20 cellular contexts compared by ENCODE assay signal in the genomic region with DNA sequence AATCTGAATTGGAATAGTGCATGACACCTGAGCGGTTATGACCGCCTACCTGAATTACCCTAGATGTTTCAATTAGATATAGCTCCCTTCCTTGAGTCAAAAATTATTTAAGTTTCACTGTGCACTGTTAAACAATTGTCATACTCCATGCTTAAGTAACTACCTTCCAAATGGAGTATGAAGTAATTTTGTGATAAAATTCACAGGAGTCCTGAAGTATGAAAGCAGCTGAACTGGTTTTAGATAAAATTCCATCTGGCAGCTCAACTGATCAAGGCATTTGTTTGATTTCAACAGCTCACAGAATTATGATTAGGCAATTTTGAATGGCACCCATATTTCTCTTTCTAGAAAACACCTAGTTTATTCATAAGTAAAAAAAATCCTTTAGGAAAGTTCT. TPM values are rescaled to one million over a fixed set of nuclear protein-coding genes. Genes with fewer than 3 reads are reported as not detected.
DNase-seq lines count a peak whose midpoint lies in the region; ATAC-seq and TF ChIP-seq lines count a peak whose summit lies in the region.
"Had no signal": no experiment of that assay in that cellular context is flagged by ENCODE, and none has a peak within 500 bp of the region (broad histone marks: within the 10 kb centered on the region; RNA-seq: fewer than 3 reads in every experiment).

No MANE protein-coding gene starts in this region.

- H3K27me3 ChIP-seq in cardiac muscle cell, result no peaks in the 10 kb centered on the region
- no peaks in the 10 kb centered on the region for H3K27me3 ChIP-seq in right atrium auricular region
- no peaks in the 10 kb centered on the region for H3K27me3 ChIP-seq in gastroesophageal sphincter
- no peaks in the 10 kb centered on the region for H3K27me3 ChIP-seq in CD4-positive, alpha-beta memory T cell (ENCODE audit: insufficient read depth, low read length)
- H3K27me3 ChIP-seq: Peyer's patch had no signal

- no peak for DNase-seq in cardiac muscle cell (ENCODE audit: low read depth in 1 of 2, low spot score in 1 of 2)
- DNase-seq in right atrium auricular region (ENCODE audit: low spot score), result no peak
- DNase-seq in renal cortical epithelial cell (ENCODE audit: low read depth), result peak; percentile 38
- DNase-seq in sciatic nerve (ENCODE audit: low spot score), result no peak
- DNase-seq in activated effector memory CD4-positive, alpha-beta T cell treated with Interleukin-2 at 50 U/mL for 16 hours, result no peak
- no peak for DNase-seq in CD4-positive, alpha-beta memory T cell
- DNase-seq: 8988T; CD8-positive, alpha-beta T cell; DMS79 treated with DMSO at 0.1 percent for 48 hours; HCEC 1CT; NCI-H1417 treated with DMSO at 0.1 percent for 48 hours; NCI-H2029; NCI-H2171; NCI-H774; Peyer's patch; Right ventricle myocardium superior had no signal

- no peak for TF ChIP-seq CTCF in cardiac muscle cell (IDR thresholded peaks at IDR 0.05; ENCODE audit: low read depth, low read length)
- no peak for TF ChIP-seq CTCF in right atrium auricular region (IDR thresholded peaks at IDR 0.05)
- no peak for TF ChIP-seq CTCF in gastroesophageal sphincter (IDR thresholded peaks at IDR 0.05)

- WGBS in gastroesophageal sphincter (ENCODE audit: low coverage in 1 of 2), 2 donors, result 86 to 94% methylated on average over 2 of the region's 2 CpGs

- H3K9me3 Mint-ChIP-seq in CD4-positive, alpha-beta memory T cell, result no peaks in the 10 kb centered on the region
- no peaks in the 10 kb centered on the region for H3K9me3 Mint-ChIP-seq in stimulated activated memory B cell treated with anti-CD40 and anti-IgM and Interleukin-4, amounts not matched to agents 10 μg/mL and 1 μg/mL and 100 μg/mL, for 72 hours
- H3K9me3 Mint-ChIP-seq: CD8-positive, alpha-beta T cell had no signal

- H3K27ac ChIP-seq in cardiac muscle cell (peak overlapping the region; percentile 73), right atrium auricular region (no peak overlapping the region), gastroesophageal sphincter (no peak overlapping the region)
- no peak overlapping the region for H3K27ac ChIP-seq in CD4-positive, alpha-beta memory T cell (ENCODE audit: low read depth, low read length)
- H3K27ac ChIP-seq: HL-60, Peyer's patch had no signal

- H3K36me3 ChIP-seq in cardiac muscle cell, result peaks cover 9% of the 10 kb centered on the region
- H3K36me3 ChIP-seq in right atrium auricular region, result no peaks in the 10 kb centered on the region
- no peaks in the 10 kb centered on the region for H3K36me3 ChIP-seq in gastroesophageal sphincter
- no peaks in the 10 kb centered on the region for H3K36me3 ChIP-seq in CD4-positive, alpha-beta memory T cell (ENCODE audit: insufficient read depth, low read length)
- H3K36me3 ChIP-seq: Peyer's patch had no signal

- POLR2A ChIA-PET in CD4-positive, alpha-beta memory T cell (lab: Charles Lee; ENCODE audit: partially characterized antibody), result no interaction called here

- CTCF ChIA-PET in CD4-positive, alpha-beta memory T cell (lab: Charles Lee; ENCODE audit: partially characterized antibody), result interaction anchor here (2.0 kb wide), 1 partner anchor 8 kb away, joined by 5 read pairs; no protein-coding TSS in a partner anchor

- H3K4me3 ChIP-seq in cardiac muscle cell (no peak overlapping the region), right atrium auricular region (no peak overlapping the region), gastroesophageal sphincter (no peak overlapping the region)
- H3K4me3 ChIP-seq in CD4-positive, alpha-beta memory T cell (ENCODE audit: low read length in 2 of 2), result no peak overlapping the region
- H3K4me3 ChIP-seq: K562, Peyer's patch had no signal

- no peaks in the 10 kb centered on the region for H3K9me3 ChIP-seq in cardiac muscle cell (ENCODE audit: low read depth)
- no peaks in the 10 kb centered on the region for H3K9me3 ChIP-seq in right atrium auricular region
- H3K9me3 ChIP-seq in gastroesophageal sphincter, result no peaks in the 10 kb centered on the region
- no peaks in the 10 kb centered on the region for H3K9me3 ChIP-seq in CD4-positive, alpha-beta memory T cell (ENCODE audit: control insufficient read depth in 1 of 2, low read length in 2 of 2)
- H3K9me3 ChIP-seq: Peyer's patch had no signal

- peaks cover 51% of the 10 kb centered on the region for H3K4me1 ChIP-seq in cardiac muscle cell (ENCODE audit: low read depth)
- H3K4me1 ChIP-seq in right atrium auricular region, result peaks cover 0 to 23% of the 10 kb centered on the region in 2 donors
- H3K4me1 ChIP-seq in gastroesophageal sphincter, result peaks cover 0 to 18% (median under 1%) of the 10 kb centered on the region in 3 donors
- H3K4me1 ChIP-seq in CD4-positive, alpha-beta memory T cell (ENCODE audit: insufficient read depth, low read length), result no peaks in the 10 kb centered on the region
- H3K4me1 ChIP-seq: Peyer's patch had no signal

- H3K4me3 Mint-ChIP-seq in CD4-positive, alpha-beta memory T cell, result no peak overlapping the region
- H3K4me3 Mint-ChIP-seq in stimulated activated memory B cell treated with anti-CD40 and anti-IgM and Interleukin-4, amounts not matched to agents 10 μg/mL and 1 μg/mL and 100 μg/mL, for 72 hours, result no peak overlapping the region
- H3K4me3 Mint-ChIP-seq: CD8-positive, alpha-beta T cell had no signal

- H3K27me3 Mint-ChIP-seq in CD4-positive, alpha-beta memory T cell, result peaks cover 0 to 1% of the 10 kb centered on the region in 2 donors
- no peaks in the 10 kb centered on the region for H3K27me3 Mint-ChIP-seq in stimulated activated memory B cell treated with anti-CD40 and anti-IgM and Interleukin-4, amounts not matched to agents 10 μg/mL and 1 μg/mL and 100 μg/mL, for 72 hours

- no peak for TF ChIP-seq POLR2A in gastroesophageal sphincter (IDR thresholded peaks at IDR 0.05)

- no peaks in the 10 kb centered on the region for H3K36me3 Mint-ChIP-seq in CD4-positive, alpha-beta memory T cell
- H3K36me3 Mint-ChIP-seq in stimulated activated memory B cell treated with anti-CD40 and anti-IgM and Interleukin-4, amounts not matched to agents 10 μg/mL and 1 μg/mL and 100 μg/mL, for 72 hours, result no peaks in the 10 kb centered on the region
- H3K36me3 Mint-ChIP-seq: CD8-positive, alpha-beta T cell had no signal

- H3K4me1 Mint-ChIP-seq in CD4-positive, alpha-beta memory T cell, result no peaks in the 10 kb centered on the region
- H3K4me1 Mint-ChIP-seq in stimulated activated memory B cell treated with anti-CD40 and anti-IgM and Interleukin-4, amounts not matched to agents 10 μg/mL and 1 μg/mL and 100 μg/mL, for 72 hours, result peaks cover 3% of the 10 kb centered on the region

- no peak for TF ChIP-seq EP300 in gastroesophageal sphincter (IDR thresholded peaks at IDR 0.05)

- intact Hi-C loops in sciatic nerve (cut with DNase I), result no loop called here
- intact Hi-C loops in CD4-positive, alpha-beta memory T cell (cut with micrococcal nuclease), result no loop called here

- H3K27ac Mint-ChIP-seq in CD4-positive, alpha-beta memory T cell, result no peak overlapping the region
- no peak overlapping the region for H3K27ac Mint-ChIP-seq in stimulated activated memory B cell treated with anti-CD40 and anti-IgM and Interleukin-4, amounts not matched to agents 10 μg/mL and 1 μg/mL and 100 μg/mL, for 72 hours
- H3K27ac Mint-ChIP-seq: CD8-positive, alpha-beta T cell had no signal

- ATAC-seq in gastroesophageal sphincter (peak; percentile 16), sciatic nerve (no peak)
- no peak for ATAC-seq in stimulated activated memory B cell treated with anti-CD40 and anti-IgM and Interleukin-4, amounts not matched to agents 10 μg/mL and 1 μg/mL and 100 μg/mL, for 72 hours
- ATAC-seq: CD8-positive, alpha-beta T cell; K562 had no signal

RNA-seq across cellular contexts. Expression of gene PRICKLE1, which starts 19.5 kb away (rescaled TPM):
- total RNA-seq in cardiac muscle cell, result 58.8 and 71.4 TPM in 2 replicates
- 105 and 121 TPM in 2 replicates for polyA plus RNA-seq in cardiac muscle cell
- total RNA-seq in right atrium auricular region, result 10 to 100 TPM in 1 of 2 donors, 1 to 10 TPM in 1; 7.6 to 19.7 TPM
- total RNA-seq in gastroesophageal sphincter, result 10 to 100 TPM in 3 of 4 donors, 1 to 10 TPM in 1; 8.3 to 30.0 (median 23.3) TPM
- 11.6 and 130 TPM in 2 replicates for total RNA-seq in renal cortical epithelial cell
- 100 TPM for total RNA-seq in sciatic nerve
- total RNA-seq in CD4-positive, alpha-beta memory T cell, result not detected
- polyA plus RNA-seq in CD4-positive, alpha-beta memory T cell, result not detected

Comparison
In these comparisons a context has a peak if more than half of its experiments do, and no peak if none do; other contexts are left out.
1. RNA of gene PRICKLE1, which starts 19.5 kb away (total RNA-seq): 11.6 to 130 TPM in renal cortical epithelial cell, 100 TPM in sciatic nerve (single experiment), 58.8 to 71.4 TPM in cardiac muscle cell, 8.3 to 30.0 TPM in gastroesophageal sphincter and 7.6 to 19.7 TPM in right atrium auricular region; not detected in CD4-positive, alpha-beta memory T cell; every median in the first group is over 4 times any median in the second.